Comparison of ENCODE assay signal across 8 cellular contexts in genomic region chr1:246959944-246960693, GRCh38. TPM values are rescaled to one million over a fixed set of nuclear protein-coding genes. Genes with fewer than 3 reads are reported as not detected.
DNase-seq lines count a peak whose midpoint lies in the region; ATAC-seq and TF ChIP-seq lines count a peak whose summit lies in the region.

No MANE protein-coding gene starts in this region.

- H3K4me2 ChIP-seq in BLaER1 (peak overlapping the region; percentile 50), OCI-LY1 (ENCODE audit: low read length) (peak overlapping the region; percentile 33; the same call in 1 of the 2 replicates)

- H3K79me2 ChIP-seq in OCI-LY1 (ENCODE audit: insufficient read depth, low read length) = no peaks in the 10 kb centered on the region

- DNase-seq in cardiac muscle cell (ENCODE audit: low read depth in 1 of 2, low spot score in 1 of 2) (peak in 1 of 2 donors; percentile 33), DMS79 treated with DMSO at 0.1 percent for 48 hours (lab: John Stamatoyannopoulos, UW) (no peak), kidney tubule cell (ENCODE audit: low spot score) (no peak)

- H3K4me1 ChIP-seq in BLaER1 = peaks cover 13% of the 10 kb centered on the region
- H3K4me1 ChIP-seq in OCI-LY1 (ENCODE audit: insufficient read depth, low read length, severe bottlenecking) = peaks cover 9% of the 10 kb centered on the region
- no peaks in the 10 kb centered on the region for H3K4me1 ChIP-seq in cardiac muscle cell (ENCODE audit: low read depth)

- H3K27ac ChIP-seq in BLaER1 (peak overlapping the region; percentile 42; the same call in 1 of the 2 replicates), OCI-LY1 (ENCODE audit: low read depth, low read length, poor library complexity, severe bottlenecking) (peak overlapping the region; percentile 29), cardiac muscle cell (no peak overlapping the region)

- H3K9ac ChIP-seq in BLaER1 = no peak overlapping the region
- H3K9ac ChIP-seq in OCI-LY1 (ENCODE audit: low read length) = no peak overlapping the region

- H3K4me3 ChIP-seq in BLaER1 (no peak overlapping the region), OCI-LY1 (ENCODE audit: low read depth, low read length, poor library complexity, severe bottlenecking) (no peak overlapping the region), cardiac muscle cell (no peak overlapping the region)

- H3K36me3 ChIP-seq in BLaER1 (peaks cover 56% of the 10 kb centered on the region), OCI-LY1 (ENCODE audit: insufficient read depth, low read length) (no peaks in the 10 kb centered on the region), cardiac muscle cell (no peaks in the 10 kb centered on the region)

- H3K27me3 ChIP-seq in BLaER1 = no peaks in the 10 kb centered on the region
- H3K27me3 ChIP-seq in OCI-LY1 (ENCODE audit: insufficient read depth, low read length) = no peaks in the 10 kb centered on the region
- H3K27me3 ChIP-seq in cardiac muscle cell = no peaks in the 10 kb centered on the region

- peaks cover 40% of the 10 kb centered on the region for H3K9me3 ChIP-seq in BLaER1
- H3K9me3 ChIP-seq in OCI-LY1 (ENCODE audit: low read length) = no peaks in the 10 kb centered on the region
- no peaks in the 10 kb centered on the region for H3K9me3 ChIP-seq in cardiac muscle cell (ENCODE audit: low read depth)

- H4K20me1 ChIP-seq in BLaER1 (no peaks in the 10 kb centered on the region), OCI-LY1 (ENCODE audit: insufficient read depth, low read length) (no peaks in the 10 kb centered on the region)

- no peaks in the 10 kb centered on the region for H3K9me2 ChIP-seq in OCI-LY1 (ENCODE audit: low read depth, low read length)

- ATAC-seq in GM21717 (IDR thresholded peaks at IDR 0.05; ENCODE audit: unreplicated experiment) = peak; percentile 45
- ATAC-seq in HG02623 (IDR thresholded peaks at IDR 0.05; ENCODE audit: unreplicated experiment) = no peak
- no peak for ATAC-seq in HG03095 (IDR thresholded peaks at IDR 0.05; ENCODE audit: unreplicated experiment)

- no peaks in the 10 kb centered on the region for H3F3A ChIP-seq in OCI-LY1 (ENCODE audit: insufficient read depth, low read length)

- TF ChIP-seq CTCF in OCI-LY1 (IDR thresholded peaks at IDR 0.05; ENCODE audit: low read length) (0 out of 2 replicates have a peak, but pooled peaks have one; percentile 15), cardiac muscle cell (IDR thresholded peaks at IDR 0.05; ENCODE audit: low read depth, low read length) (peak; percentile 10)

- H2AFZ ChIP-seq in OCI-LY1 (ENCODE audit: low read length) = no peak overlapping the region

RNA-seq across cellular contexts. Expression of gene AHCTF1, which starts 28.4 kb away (rescaled TPM):
- total RNA-seq in cardiac muscle cell = 11.0 and 19.1 TPM in 2 replicates
- 6.3 and 12.9 TPM in 2 replicates for polyA plus RNA-seq in cardiac muscle cell

RNA-seq across cellular contexts. Expression of gene ZNF695, which starts 47.7 kb away (rescaled TPM):
- total RNA-seq in cardiac muscle cell = 1.1 and 4.3 TPM in 2 replicates
- 2.0 and 3.7 TPM in 2 replicates for polyA plus RNA-seq in cardiac muscle cell
